ENCODE assay signal across 10 cellular contexts in the genomic region with DNA sequence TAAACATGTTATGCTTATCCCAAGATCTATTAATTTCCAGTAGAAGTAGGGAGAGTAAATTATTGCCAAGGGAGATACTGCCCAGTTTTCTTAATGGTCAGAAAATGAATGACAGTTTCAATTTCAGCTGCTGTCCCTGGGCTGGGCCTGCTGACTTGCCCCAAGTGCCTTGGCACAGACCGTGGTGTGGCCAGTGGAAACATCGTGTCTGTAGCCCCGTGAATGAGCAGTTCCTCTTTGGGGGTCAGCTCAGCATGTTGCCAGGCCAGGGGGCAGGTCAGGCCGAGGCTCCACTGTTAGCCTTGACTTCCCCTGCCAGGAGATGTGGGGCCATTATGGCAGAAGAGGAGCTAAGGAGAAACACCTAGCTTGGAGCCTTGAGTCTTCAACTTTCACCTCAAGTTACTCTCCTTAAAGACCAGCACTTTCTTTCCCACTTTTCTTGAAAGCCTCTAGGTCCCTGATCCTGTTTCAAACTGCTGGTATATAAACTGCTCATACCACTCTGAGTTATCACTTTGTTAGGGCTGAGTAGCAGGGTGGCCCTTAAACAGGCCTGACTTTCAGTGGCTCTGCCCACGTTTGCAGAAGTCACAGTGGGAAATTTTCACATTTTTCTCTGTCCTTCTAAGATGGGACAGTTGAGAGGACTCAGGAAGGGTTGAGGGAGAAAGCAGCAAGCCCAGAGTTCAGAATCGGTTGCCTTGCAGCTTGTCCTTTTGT.
DNase-seq lines count a peak whose midpoint lies in the region; ATAC-seq and TF ChIP-seq lines count a peak whose summit lies in the region.
"Had no signal": no experiment of that assay in that cellular context is flagged by ENCODE, and none has a peak within 500 bp of the region (broad histone marks: within the 10 kb centered on the region; RNA-seq: fewer than 3 reads in every experiment).

No MANE protein-coding gene starts in this region.

- in situ Hi-C loops in IMR-90 (cut with MboI; ENCODE audit: low sequenced_read_pairs), result no loop called here

- H2BK120ac ChIP-seq in IMR-90 (ENCODE audit: low read depth, low read length), result no peak overlapping the region

- WGBS in IMR-90 (ENCODE audit: extremely low coverage in 2 of 2, insufficient read length in 1 of 2), 2 experiments, result no CpG with 5 or more reads among the region's 6 CpGs
- WGBS in adrenal gland, 4 donors, result 46 to 65% (median 52%) methylated on average over 4 to 6 of the region's 6 CpGs

- H3K4me3 ChIP-seq in ACC112 (ENCODE audit: low read depth, low read length) (no peak overlapping the region), IMR-90 (ENCODE audit: insufficient read depth, low read depth, low read length) (no peak overlapping the region), adrenal gland (no peak overlapping the region), mucosa of descending colon (no peak overlapping the region)
- H3K4me3 ChIP-seq: neural progenitor cell had no signal

- TF ChIP-seq POLR2A in IMR-90 (IDR thresholded peaks at IDR 0.05; ENCODE audit: low read depth, low read length) (no peak), adrenal gland (IDR thresholded peaks at IDR 0.05) (no peak)

- H3K27ac ChIP-seq in ACC112 (ENCODE audit: low read depth, low read length) (peak overlapping the region; percentile 20; the same call in 1 of the 2 replicates), IMR-90 (ENCODE audit: insufficient read depth, low read length) (no peak overlapping the region), adrenal gland (peak overlapping the region in 3 of 5 donors; percentile 17 to 64 (median 62))
- H3K27ac ChIP-seq: neural progenitor cell had no signal

- 0 out of 2 replicates have a peak overlapping the region, but pooled peaks have one; percentile 48 for H3K14ac ChIP-seq in IMR-90 (replicated peaks; ENCODE audit: low read depth, low read length)

- H3K9me1 ChIP-seq in IMR-90 (ENCODE audit: insufficient read depth, low read length), result peaks cover 21% of the 10 kb centered on the region

- no peak overlapping the region for H4K8ac ChIP-seq in IMR-90 (ENCODE audit: low read depth in 2 of 2, low read length in 2 of 2)

- H3K9me3 ChIP-seq in IMR-90 (ENCODE audit: control insufficient read depth, insufficient read depth, low read length) (no peaks in the 10 kb centered on the region), adrenal gland (replicated peaks in 1 of 3) (no peaks in the 10 kb centered on the region), mucosa of descending colon (no peaks in the 10 kb centered on the region)
- H3K9me3 ChIP-seq: Caco-2 had no signal

- POLR2A ChIA-PET in IMR-90 (lab: Charles Lee; ENCODE audit: unreplicated experiment), result no interaction called here

- peaks cover 13% of the 10 kb centered on the region for H3K79me2 ChIP-seq in ACC112 (ENCODE audit: control insufficient read depth, insufficient read depth, low read length, unreplicated experiment)

- peaks cover 42% of the 10 kb centered on the region for H4K20me1 ChIP-seq in IMR-90 (ENCODE audit: insufficient read depth, low read length)

- no peak overlapping the region for H4K91ac ChIP-seq in IMR-90 (ENCODE audit: insufficient read depth, low read depth, low read length)

- no peak overlapping the region for H2AFZ ChIP-seq in ACC112 (ENCODE audit: low read length, unreplicated experiment)
- peak overlapping the region; percentile 1 for H2AFZ ChIP-seq in IMR-90 (replicated peaks; ENCODE audit: low read length, poor library complexity)
- H2AFZ ChIP-seq: neural progenitor cell had no signal

- H3K4me2 ChIP-seq in IMR-90 (ENCODE audit: low read depth, low read length), result no peak overlapping the region
- H3K4me2 ChIP-seq: neural progenitor cell had no signal

- no peak overlapping the region for H2BK20ac ChIP-seq in IMR-90 (ENCODE audit: low read depth, low read length)

- no TSS peak for BruUV-seq in IMR-90 (replicated peaks; lab: Mats Ljungman, UMichigan)

- no peak overlapping the region for H3K9ac ChIP-seq in IMR-90 (ENCODE audit: low read depth, low read length)
- H3K9ac ChIP-seq: neural progenitor cell had no signal

- no peak for TF ChIP-seq RAD21 in IMR-90 (IDR thresholded peaks at IDR 0.05; ENCODE audit: low read length)

- ATAC-seq in IMR-90 (ENCODE audit: low read depth) (no peak), mucosa of descending colon (peak; percentile 24)

- no peak overlapping the region for H3K56ac ChIP-seq in IMR-90 (ENCODE audit: extremely low read depth, insufficient read depth, low read length)

- peak overlapping the region; percentile 45; the same call in 1 of the 2 replicates for H3K18ac ChIP-seq in IMR-90 (ENCODE audit: low read depth, low read length)

- TF ChIP-seq CTCF in IMR-90 (conservative IDR thresholded peaks at IDR 0.05; ENCODE audit: low read depth, low read length) (no peak), adrenal gland (IDR thresholded peaks at IDR 0.05) (no peak), mucosa of descending colon (IDR thresholded peaks at IDR 0.05) (no peak)

- peaks cover 20 to 78% of the 10 kb centered on the region in 2 experiments for H3K79me1 ChIP-seq in IMR-90 (ENCODE audit: low read depth in 1 of 2, low read length in 2 of 2)

- peak overlapping the region; percentile 20 for H2BK5ac ChIP-seq in IMR-90 (ENCODE audit: low read depth, low read length, poor library complexity, severe bottlenecking)

- CTCF ChIA-PET in IMR-90 (lab: Yijun Ruan, JAX), result no interaction called here

- dilution Hi-C loops in IMR-90 (cut with HindIII; ENCODE audit: low sequenced_read_pairs, unreplicated experiment), result no loop called here

- H3K4ac ChIP-seq in IMR-90 (ENCODE audit: low read depth, low read length), result no peak overlapping the region

- no peak overlapping the region for H2AK9ac ChIP-seq in IMR-90 (replicated peaks; ENCODE audit: low read depth, low read length, poor library complexity)

- no peaks in the 10 kb centered on the region for H3K27me3 ChIP-seq in ACC112 (ENCODE audit: insufficient read depth, low read length)
- no peaks in the 10 kb centered on the region for H3K27me3 ChIP-seq in IMR-90 (ENCODE audit: control insufficient read depth, insufficient read depth, low read length)
- no peaks in the 10 kb centered on the region for H3K27me3 ChIP-seq in adrenal gland
- H3K27me3 ChIP-seq: neural progenitor cell had no signal

- H4K5ac ChIP-seq in IMR-90 (ENCODE audit: low read depth, low read length), result peak overlapping the region; percentile 45; the same call in 1 of the 2 replicates

- H3K4me1 ChIP-seq in ACC112 (ENCODE audit: control insufficient read depth, insufficient read depth, low read length, unreplicated experiment) (peaks cover 20% of the 10 kb centered on the region), IMR-90 (ENCODE audit: control insufficient read depth, insufficient read depth, low read length) (peaks cover 13% of the 10 kb centered on the region), adrenal gland (replicated peaks in 1 of 2) (peaks cover 42 to 87% of the 10 kb centered on the region in 2 donors), mucosa of descending colon (ENCODE audit: low read depth) (peaks cover 11% of the 10 kb centered on the region)
- H3K4me1 ChIP-seq: Caco-2 had no signal

- H3K36me3 ChIP-seq in ACC112 (ENCODE audit: insufficient read depth, low read length) (no peaks in the 10 kb centered on the region), IMR-90 (ENCODE audit: control insufficient read depth, insufficient read depth, low read length) (no peaks in the 10 kb centered on the region), adrenal gland (replicated peaks in 1 of 2) (no peaks in the 10 kb centered on the region), mucosa of descending colon (ENCODE audit: low read depth) (no peaks in the 10 kb centered on the region)
- H3K36me3 ChIP-seq: neural progenitor cell had no signal

- intact Hi-C loops in IMR-90 (cut with micrococcal nuclease) (no loop called here), adrenal gland (cut with DNase I) (no loop called here), mucosa of descending colon (cut with DNase I, micrococcal nuclease) (no loop called here)

- H2BK15ac ChIP-seq in IMR-90 (ENCODE audit: low read depth, low read length), result no peak overlapping the region

- H2AK5ac ChIP-seq in IMR-90 (ENCODE audit: low read depth, low read length), result no peak overlapping the region

- DNase-seq in IMR-90 (no peak), adrenal gland (peak in 5 of 7 donors; percentile 52 to 73 (median 63)), mucosa of descending colon (no peak), NAMALWA (ENCODE audit: low spot score) (no peak), HT-29 (ENCODE audit: low spot score) (no peak), cerebellar cortex (ENCODE audit: low spot score) (no peak), cerebellar nuclear complex (lab: John Stamatoyannopoulos, UW) (no peak)
- DNase-seq: Caco-2 had no signal

- no peak overlapping the region; the same call in 1 of the 2 replicates for H3K23ac ChIP-seq in IMR-90 (ENCODE audit: low read depth, low read length)

TF ChIP-seq in IMR-90, 13 proteins besides CTCF, POLR2A, EP300 and RAD21 (continues in another document):
- TF ChIP-seq, protein P1, sequence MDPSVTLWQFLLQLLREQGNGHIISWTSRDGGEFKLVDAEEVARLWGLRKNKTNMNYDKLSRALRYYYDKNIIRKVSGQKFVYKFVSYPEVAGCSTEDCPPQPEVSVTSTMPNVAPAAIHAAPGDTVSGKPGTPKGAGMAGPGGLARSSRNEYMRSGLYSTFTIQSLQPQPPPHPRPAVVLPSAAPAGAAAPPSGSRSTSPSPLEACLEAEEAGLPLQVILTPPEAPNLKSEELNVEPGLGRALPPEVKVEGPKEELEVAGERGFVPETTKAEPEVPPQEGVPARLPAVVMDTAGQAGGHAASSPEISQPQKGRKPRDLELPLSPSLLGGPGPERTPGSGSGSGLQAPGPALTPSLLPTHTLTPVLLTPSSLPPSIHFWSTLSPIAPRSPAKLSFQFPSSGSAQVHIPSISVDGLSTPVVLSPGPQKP (IDR thresholded peaks at IDR 0.05; ENCODE audit: borderline replicate concordance, low read depth, low read length), result no peak
- TF ChIP-seq BHLHE40 (IDR thresholded peaks at IDR 0.05; ENCODE audit: low read depth, low read length) (no peak), MXI1 (IDR thresholded peaks at IDR 0.05; ENCODE audit: borderline replicate concordance, low read depth, low read length) (no peak), CHD1 (IDR thresholded peaks at IDR 0.05; ENCODE audit: low read depth, low read length) (no peak), CEBPB (IDR thresholded peaks at IDR 0.05; ENCODE audit: low read depth, low read length) (no peak), NFE2L2 (IDR thresholded peaks at IDR 0.05; ENCODE audit: low read depth, low read length) (no peak), RCOR1 (IDR thresholded peaks at IDR 0.05; ENCODE audit: insufficient replicate concordance, low read length) (no peak), MAZ (IDR thresholded peaks at IDR 0.05; ENCODE audit: borderline replicate concordance, low read depth, low read length) (no peak)
- TF ChIP-seq, protein P2, sequence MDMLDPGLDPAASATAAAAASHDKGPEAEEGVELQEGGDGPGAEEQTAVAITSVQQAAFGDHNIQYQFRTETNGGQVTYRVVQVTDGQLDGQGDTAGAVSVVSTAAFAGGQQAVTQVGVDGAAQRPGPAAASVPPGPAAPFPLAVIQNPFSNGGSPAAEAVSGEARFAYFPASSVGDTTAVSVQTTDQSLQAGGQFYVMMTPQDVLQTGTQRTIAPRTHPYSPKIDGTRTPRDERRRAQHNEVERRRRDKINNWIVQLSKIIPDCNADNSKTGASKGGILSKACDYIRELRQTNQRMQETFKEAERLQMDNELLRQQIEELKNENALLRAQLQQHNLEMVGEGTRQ (IDR thresholded peaks at IDR 0.05; ENCODE audit: low read depth, low read length), result no peak

Comparison
In these comparisons a context has a peak if more than half of its experiments do, and no peak if none do; other contexts are left out.
1. DNase-seq: peak in adrenal gland (5 of 7); none in IMR-90 (single experiment), mucosa of descending colon (0 of 3), NAMALWA (single experiment), HT-29 (single experiment), cerebellar cortex (single experiment) and cerebellar nuclear complex (0 of 2).